ENCODE assay signal across 25 cellular contexts in the genomic region with DNA sequence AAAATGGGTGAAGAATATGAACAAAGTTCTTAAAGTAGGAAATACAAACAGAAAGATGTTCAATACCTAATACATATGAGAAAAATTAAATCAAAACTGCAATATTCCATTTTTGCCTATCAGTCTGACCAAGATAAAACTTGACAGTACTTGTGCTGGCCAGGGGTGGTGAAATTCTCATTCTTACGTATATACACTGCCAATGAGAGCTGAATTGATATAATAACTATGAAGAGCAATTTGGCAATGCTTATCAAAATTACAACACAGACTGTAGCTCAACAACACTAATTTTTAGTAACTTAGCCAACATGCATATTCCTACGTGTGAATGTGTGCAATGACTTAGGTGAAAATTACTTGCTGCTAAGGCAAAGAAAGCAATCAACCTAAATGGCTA.
"Had no signal": no experiment of that assay in that cellular context is flagged by ENCODE, and none has a peak within 500 bp of the region (broad histone marks: within the 10 kb centered on the region; RNA-seq: fewer than 3 reads in every experiment).

No MANE protein-coding gene starts in this region.

- H3K27me3 Mint-ChIP-seq: IgD-negative memory B cell had no signal

- H3K4me3 Mint-ChIP-seq: IgD-negative memory B cell had no signal

- H3K27me3 ChIP-seq: SJSA1 had no signal

- H3K27ac Mint-ChIP-seq: IgD-negative memory B cell had no signal

- H3K36me3 Mint-ChIP-seq: IgD-negative memory B cell had no signal

- H3K9me3 Mint-ChIP-seq: IgD-negative memory B cell had no signal

- FAIRE-seq: HTR-8/SVneo, RCC 7860 had no signal

- H3K27ac ChIP-seq: HL-60, SJSA1, SK-N-MC had no signal

- H3K4me3 ChIP-seq: SJSA1, SK-N-MC had no signal

- H3K9me3 ChIP-seq: SJSA1 had no signal

- DNase-seq: KBM-7, MV-4-11, NCI-H1048, NCI-H1105, NCI-H1417, NCI-H1436 treated with DMSO at 0.1 percent for 48 hours, NCI-H1694, NCI-H1930, NCI-H2081, NCI-H2171, NCI-H226, NCI-H446, NCI-H510A, NCI-H524 treated with DMSO at 0.1 percent for 48 hours, NCI-H69, NCI-H774, Right ventricle myocardium superior, RPMI8226, SIG-M5 had no signal

- H3K4me1 ChIP-seq: SJSA1 had no signal
